Comparison of ENCODE assay signal across 1 cellular context in the genomic region with DNA sequence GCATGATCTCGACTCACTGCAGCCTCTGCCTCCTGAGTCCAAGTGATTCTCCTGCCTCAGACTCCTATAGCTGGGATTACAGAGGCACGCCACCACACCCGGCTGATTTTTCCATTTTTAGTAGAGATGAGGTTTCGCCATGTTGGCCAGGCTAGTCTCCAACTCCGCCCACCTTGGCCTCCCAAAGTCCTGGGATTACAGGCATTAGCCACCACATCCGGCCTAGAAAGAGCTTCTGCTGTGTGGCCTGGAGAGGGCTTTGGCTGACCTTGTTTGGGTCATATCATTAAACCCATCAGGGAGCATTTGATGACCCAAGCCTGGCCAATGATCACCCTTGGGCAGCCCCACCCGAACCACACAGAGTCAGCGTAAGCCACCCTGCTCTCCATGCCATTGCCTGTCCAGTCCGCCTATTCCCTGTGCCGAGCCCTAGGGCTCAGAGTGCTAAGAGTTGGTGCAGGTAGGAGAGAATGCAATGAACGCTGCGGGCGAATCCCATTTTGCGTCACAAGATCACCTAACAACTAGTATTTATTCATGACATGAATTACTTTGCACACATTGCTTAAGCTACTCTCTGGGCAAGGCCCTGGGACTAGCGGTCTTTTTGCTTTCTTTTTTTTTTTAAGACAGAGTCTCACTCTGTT.
TF ChIP-seq lines count a peak whose summit lies in the region.

No MANE protein-coding gene starts in this region.

TF ChIP-seq in HepG2, 621 proteins besides CTCF, POLR2A, EP300 and RAD21:
- TF ChIP-seq, protein P1, sequence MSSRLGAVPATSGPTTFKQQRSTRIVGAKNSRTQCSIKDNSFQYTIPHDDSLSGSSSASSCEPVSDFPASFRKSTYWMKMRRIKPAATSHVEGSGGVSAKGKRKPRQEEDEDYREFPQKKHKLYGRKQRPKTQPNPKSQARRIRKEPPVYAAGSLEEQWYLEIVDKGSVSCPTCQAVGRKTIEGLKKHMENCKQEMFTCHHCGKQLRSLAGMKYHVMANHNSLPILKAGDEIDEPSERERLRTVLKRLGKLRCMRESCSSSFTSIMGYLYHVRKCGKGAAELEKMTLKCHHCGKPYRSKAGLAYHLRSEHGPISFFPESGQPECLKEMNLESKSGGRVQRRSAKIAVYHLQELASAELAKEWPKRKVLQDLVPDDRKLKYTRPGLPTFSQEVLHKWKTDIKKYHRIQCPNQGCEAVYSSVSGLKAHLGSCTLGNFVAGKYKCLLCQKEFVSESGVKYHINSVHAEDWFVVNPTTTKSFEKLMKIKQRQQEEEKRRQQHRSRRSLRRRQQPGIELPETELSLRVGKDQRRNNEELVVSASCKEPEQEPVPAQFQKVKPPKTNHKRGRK (CRISPR knock-in tag; IDR thresholded peaks at IDR 0.05), result no peak
- TF ChIP-seq, protein P2, sequence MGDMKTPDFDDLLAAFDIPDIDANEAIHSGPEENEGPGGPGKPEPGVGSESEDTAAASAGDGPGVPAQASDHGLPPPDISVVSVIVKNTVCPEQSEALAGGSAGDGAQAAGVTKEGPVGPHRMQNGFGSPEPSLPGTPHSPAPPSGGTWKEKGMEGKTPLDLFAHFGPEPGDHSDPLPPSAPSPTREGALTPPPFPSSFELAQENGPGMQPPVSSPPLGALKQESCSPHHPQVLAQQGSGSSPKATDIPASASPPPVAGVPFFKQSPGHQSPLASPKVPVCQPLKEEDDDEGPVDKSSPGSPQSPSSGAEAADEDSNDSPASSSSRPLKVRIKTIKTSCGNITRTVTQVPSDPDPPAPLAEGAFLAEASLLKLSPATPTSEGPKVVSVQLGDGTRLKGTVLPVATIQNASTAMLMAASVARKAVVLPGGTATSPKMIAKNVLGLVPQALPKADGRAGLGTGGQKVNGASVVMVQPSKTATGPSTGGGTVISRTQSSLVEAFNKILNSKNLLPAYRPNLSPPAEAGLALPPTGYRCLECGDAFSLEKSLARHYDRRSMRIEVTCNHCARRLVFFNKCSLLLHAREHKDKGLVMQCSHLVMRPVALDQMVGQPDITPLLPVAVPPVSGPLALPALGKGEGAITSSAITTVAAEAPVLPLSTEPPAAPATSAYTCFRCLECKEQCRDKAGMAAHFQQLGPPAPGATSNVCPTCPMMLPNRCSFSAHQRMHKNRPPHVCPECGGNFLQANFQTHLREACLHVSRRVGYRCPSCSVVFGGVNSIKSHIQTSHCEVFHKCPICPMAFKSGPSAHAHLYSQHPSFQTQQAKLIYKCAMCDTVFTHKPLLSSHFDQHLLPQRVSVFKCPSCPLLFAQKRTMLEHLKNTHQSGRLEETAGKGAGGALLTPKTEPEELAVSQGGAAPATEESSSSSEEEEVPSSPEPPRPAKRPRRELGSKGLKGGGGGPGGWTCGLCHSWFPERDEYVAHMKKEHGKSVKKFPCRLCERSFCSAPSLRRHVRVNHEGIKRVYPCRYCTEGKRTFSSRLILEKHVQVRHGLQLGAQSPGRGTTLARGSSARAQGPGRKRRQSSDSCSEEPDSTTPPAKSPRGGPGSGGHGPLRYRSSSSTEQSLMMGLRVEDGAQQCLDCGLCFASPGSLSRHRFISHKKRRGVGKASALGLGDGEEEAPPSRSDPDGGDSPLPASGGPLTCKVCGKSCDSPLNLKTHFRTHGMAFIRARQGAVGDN (CRISPR knock-in tag; IDR thresholded peaks at IDR 0.05), result peak; percentile 17; the same call in 1 of the 2 replicates
- TF ChIP-seq HDAC2 (CRISPR knock-in tag; IDR thresholded peaks at IDR 0.05) (no peak), POLR2AphosphoS2 (IDR thresholded peaks at IDR 0.05; ENCODE audit: low read depth, low read length) (no peak), REXO4 (CRISPR knock-in tag; IDR thresholded peaks at IDR 0.05; ENCODE audit: borderline replicate concordance) (no peak), NFIC (IDR thresholded peaks at IDR 0.05; ENCODE audit: low read length) (no peak), SALL1 (CRISPR knock-in tag; IDR thresholded peaks at IDR 0.05) (peak; percentile 21; the same call in 1 of the 2 replicates), ZNF768 (CRISPR knock-in tag; IDR thresholded peaks at IDR 0.05) (0 out of 2 replicates have a peak, but pooled peaks have one; percentile 21), SP5 (CRISPR knock-in tag; IDR thresholded peaks at IDR 0.05; ENCODE audit: borderline replicate concordance, low read depth) (peak; percentile 52), ZNF460 (CRISPR knock-in tag; IDR thresholded peaks at IDR 0.05; ENCODE audit: borderline replicate concordance) (peak; percentile 72), KDM2A (CRISPR knock-in tag; IDR thresholded peaks at IDR 0.05; ENCODE audit: borderline replicate concordance, low read depth) (0 out of 2 replicates have a peak, but pooled peaks have one; percentile 14), ZMYM3 (CRISPR knock-in tag; IDR thresholded peaks at IDR 0.05) (no peak), GLI4 (CRISPR knock-in tag; IDR thresholded peaks at IDR 0.05; ENCODE audit: borderline replicate concordance) (no peak), ZNF446 (CRISPR knock-in tag; IDR thresholded peaks at IDR 0.05) (no peak), TBX3 (IDR thresholded peaks at IDR 0.05; ENCODE audit: borderline replicate concordance) (no peak), SAP130 (CRISPR knock-in tag; IDR thresholded peaks at IDR 0.05; ENCODE audit: low read depth) (0 out of 2 replicates have a peak, but pooled peaks have one; percentile 10), ZSCAN29 (CRISPR knock-in tag; conservative IDR thresholded peaks at IDR 0.05) (no peak), ZNF644 (CRISPR knock-in tag; IDR thresholded peaks at IDR 0.05; ENCODE audit: low read depth) (peak; percentile 16; the same call in 1 of the 2 replicates), ZNF441 (CRISPR knock-in tag; IDR thresholded peaks at IDR 0.05; ENCODE audit: borderline replicate concordance) (peak; percentile 57; the same call in 1 of the 2 replicates)
- TF ChIP-seq, protein P3, sequence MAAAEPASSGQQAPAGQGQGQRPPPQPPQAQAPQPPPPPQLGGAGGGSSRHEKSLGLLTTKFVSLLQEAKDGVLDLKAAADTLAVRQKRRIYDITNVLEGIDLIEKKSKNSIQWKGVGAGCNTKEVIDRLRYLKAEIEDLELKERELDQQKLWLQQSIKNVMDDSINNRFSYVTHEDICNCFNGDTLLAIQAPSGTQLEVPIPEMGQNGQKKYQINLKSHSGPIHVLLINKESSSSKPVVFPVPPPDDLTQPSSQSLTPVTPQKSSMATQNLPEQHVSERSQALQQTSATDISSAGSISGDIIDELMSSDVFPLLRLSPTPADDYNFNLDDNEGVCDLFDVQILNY (CRISPR knock-in tag; conservative IDR thresholded peaks at IDR 0.05), result no peak
- TF ChIP-seq, protein P4, sequence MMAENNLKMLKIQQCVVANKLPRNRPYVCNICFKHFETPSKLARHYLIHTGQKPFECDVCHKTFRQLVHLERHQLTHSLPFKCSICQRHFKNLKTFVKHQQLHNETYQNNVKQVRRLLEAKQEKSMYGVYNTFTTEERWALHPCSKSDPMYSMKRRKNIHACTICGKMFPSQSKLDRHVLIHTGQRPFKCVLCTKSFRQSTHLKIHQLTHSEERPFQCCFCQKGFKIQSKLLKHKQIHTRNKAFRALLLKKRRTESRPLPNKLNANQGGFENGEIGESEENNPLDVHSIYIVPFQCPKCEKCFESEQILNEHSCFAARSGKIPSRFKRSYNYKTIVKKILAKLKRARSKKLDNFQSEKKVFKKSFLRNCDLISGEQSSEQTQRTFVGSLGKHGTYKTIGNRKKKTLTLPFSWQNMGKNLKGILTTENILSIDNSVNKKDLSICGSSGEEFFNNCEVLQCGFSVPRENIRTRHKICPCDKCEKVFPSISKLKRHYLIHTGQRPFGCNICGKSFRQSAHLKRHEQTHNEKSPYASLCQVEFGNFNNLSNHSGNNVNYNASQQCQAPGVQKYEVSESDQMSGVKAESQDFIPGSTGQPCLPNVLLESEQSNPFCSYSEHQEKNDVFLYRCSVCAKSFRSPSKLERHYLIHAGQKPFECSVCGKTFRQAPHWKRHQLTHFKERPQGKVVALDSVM (CRISPR knock-in tag; IDR thresholded peaks at IDR 0.05), result no peak
TF ChIP-seq in HepG2: peak in this region for 9.
